ENCODE assay signal across 9 cellular contexts in the genomic region with DNA sequence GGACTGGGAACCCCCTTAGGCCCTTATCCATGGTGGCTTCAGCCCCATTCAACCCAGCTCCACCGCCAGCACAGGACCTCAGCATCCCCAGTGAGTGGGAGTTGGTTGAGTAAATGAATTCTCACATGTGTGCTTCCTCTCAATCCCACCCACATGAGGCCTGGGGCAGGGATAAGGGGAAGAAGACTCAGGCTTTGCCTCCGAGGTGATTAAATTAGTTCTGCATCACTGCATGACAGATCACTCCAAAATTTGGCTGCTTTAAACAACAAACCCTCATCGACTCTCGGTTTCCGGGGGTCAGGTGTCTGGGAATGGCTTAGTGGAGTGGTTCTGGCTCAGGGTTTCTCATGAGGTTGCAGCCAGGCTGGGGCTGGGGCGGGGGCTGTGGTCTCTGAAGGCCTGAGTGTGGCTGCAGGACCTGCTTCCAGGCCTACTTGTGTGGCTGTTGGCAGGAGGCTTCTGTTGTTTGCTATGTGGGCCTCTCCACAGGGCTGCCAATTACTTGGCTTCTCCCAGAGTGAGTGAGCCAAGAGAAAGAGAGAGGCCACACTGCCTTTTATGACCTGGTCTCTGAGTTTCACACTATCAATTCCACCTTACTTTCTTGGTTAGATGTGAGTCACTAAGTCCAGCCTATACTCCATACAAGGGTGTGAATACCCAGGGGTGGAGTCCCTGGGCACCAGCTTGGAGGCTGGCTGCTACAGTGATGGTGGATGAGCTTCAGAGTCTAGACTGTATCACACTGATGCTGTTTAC. TPM values are rescaled to one million over a fixed set of nuclear protein-coding genes. Genes with fewer than 3 reads are reported as not detected.
DNase-seq lines count a peak whose midpoint lies in the region; ATAC-seq and TF ChIP-seq lines count a peak whose summit lies in the region.
"Had no signal": no experiment of that assay in that cellular context is flagged by ENCODE, and none has a peak within 500 bp of the region (broad histone marks: within the 10 kb centered on the region; RNA-seq: fewer than 3 reads in every experiment).

No MANE protein-coding gene starts in this region.

- H3K27ac ChIP-seq in CD4-positive, alpha-beta T cell (ENCODE audit: low read depth, low read length) = no peak overlapping the region
- H3K27ac ChIP-seq: pancreas had no signal

- H3K4me3 Mint-ChIP-seq in stimulated activated memory B cell treated with anti-CD40 and anti-IgM and Interleukin-4, amounts not matched to agents 10 μg/mL and 1 μg/mL and 100 μg/mL, for 72 hours = no peak overlapping the region
- H3K4me3 Mint-ChIP-seq in CD4-positive, alpha-beta T cell = no peak overlapping the region

- no peak overlapping the region for H3K27ac Mint-ChIP-seq in stimulated activated memory B cell treated with anti-CD40 and anti-IgM and Interleukin-4, amounts not matched to agents 10 μg/mL and 1 μg/mL and 100 μg/mL, for 72 hours
- no peak overlapping the region for H3K27ac Mint-ChIP-seq in CD4-positive, alpha-beta T cell

- POLR2A ChIA-PET in CD4-positive, alpha-beta T cell (lab: Charles Lee) = no interaction called here

- DNase-seq in activated CD4-positive, CD25-positive, alpha-beta regulatory T cell treated with anti-CD3 and anti-CD28 coated beads, Interleukin-2, amount 50 U/mL, for 72 hours = peak; percentile 17
- no peak for DNase-seq in activated CD4-positive, CD25-positive, alpha-beta regulatory T cell (lab: John Stamatoyannopoulos, UW)
- DNase-seq in NCI-H510A (lab: John Stamatoyannopoulos, UW) = peak; percentile 19
- peak; percentile 54 for DNase-seq in left ventricle myocardium superior
- no peak for DNase-seq in HUDEP-2 (lab: John Stamatoyannopoulos, UW; ENCODE audit: unreplicated experiment in 76 of 76)
- no peak for DNase-seq in HuH-7 (ENCODE audit: low spot score)
- DNase-seq in CD4-positive, alpha-beta T cell = no peak
- DNase-seq: pancreas had no signal

- no peaks in the 10 kb centered on the region for H3K27me3 ChIP-seq in CD4-positive, alpha-beta T cell (ENCODE audit: control insufficient read depth, insufficient read depth, low read length)
- H3K27me3 ChIP-seq: pancreas had no signal

- H3K9me3 ChIP-seq in CD4-positive, alpha-beta T cell (ENCODE audit: control insufficient read depth, low read length) = no peaks in the 10 kb centered on the region
- H3K9me3 ChIP-seq: pancreas had no signal

- peak; percentile 88 for ATAC-seq in left ventricle myocardium superior
- ATAC-seq in stimulated activated memory B cell treated with anti-CD40 and anti-IgM and Interleukin-4, amounts not matched to agents 10 μg/mL and 1 μg/mL and 100 μg/mL, for 72 hours = peak; percentile 41
- no peak for ATAC-seq in CD4-positive, alpha-beta T cell (ENCODE audit: poor library complexity)

- H3K36me3 Mint-ChIP-seq in stimulated activated memory B cell treated with anti-CD40 and anti-IgM and Interleukin-4, amounts not matched to agents 10 μg/mL and 1 μg/mL and 100 μg/mL, for 72 hours = no peaks in the 10 kb centered on the region
- H3K36me3 Mint-ChIP-seq in CD4-positive, alpha-beta T cell (ENCODE audit: low read depth) = no peaks in the 10 kb centered on the region

- H3K9me3 Mint-ChIP-seq in stimulated activated memory B cell treated with anti-CD40 and anti-IgM and Interleukin-4, amounts not matched to agents 10 μg/mL and 1 μg/mL and 100 μg/mL, for 72 hours = no peaks in the 10 kb centered on the region
- no peaks in the 10 kb centered on the region for H3K9me3 Mint-ChIP-seq in CD4-positive, alpha-beta T cell

- intact Hi-C loops in left ventricle myocardium superior (cut with micrococcal nuclease) = no loop called here
- intact Hi-C loops in CD4-positive, alpha-beta T cell (cut with DNase I, micrococcal nuclease) = no loop called here

- no peaks in the 10 kb centered on the region for H3K4me1 Mint-ChIP-seq in stimulated activated memory B cell treated with anti-CD40 and anti-IgM and Interleukin-4, amounts not matched to agents 10 μg/mL and 1 μg/mL and 100 μg/mL, for 72 hours
- no peaks in the 10 kb centered on the region for H3K4me1 Mint-ChIP-seq in CD4-positive, alpha-beta T cell (ENCODE audit: low read depth)

- no peak for TF ChIP-seq CTCF in CD4-positive, alpha-beta T cell (IDR thresholded peaks at IDR 0.05)

- peaks cover 36% of the 10 kb centered on the region for H3K27me3 Mint-ChIP-seq in stimulated activated memory B cell treated with anti-CD40 and anti-IgM and Interleukin-4, amounts not matched to agents 10 μg/mL and 1 μg/mL and 100 μg/mL, for 72 hours
- peaks cover 8% of the 10 kb centered on the region for H3K27me3 Mint-ChIP-seq in CD4-positive, alpha-beta T cell

- CTCF ChIA-PET in CD4-positive, alpha-beta T cell (lab: Charles Lee) = no interaction called here

RNA-seq across cellular contexts. Expression of gene MOGAT2, which starts 15.9 kb away (rescaled TPM):
- total RNA-seq in left ventricle myocardium superior = 0.17 TPM
- total RNA-seq in CD4-positive, alpha-beta T cell = not detected

RNA-seq across cellular contexts. Expression of gene DGAT2, which starts 35.1 kb away (rescaled TPM):
- 18.3 TPM for total RNA-seq in left ventricle myocardium superior
- under 1 TPM; 0.19 to 0.25 TPM for total RNA-seq in CD4-positive, alpha-beta T cell

Comparison
In these comparisons a context has a peak if more than half of its experiments do, and no peak if none do; other contexts are left out.
1. DNase-seq: peak in activated CD4-positive, CD25-positive, alpha-beta regulatory T cell treated with anti-CD3 and anti-CD28 coated beads, Interleukin-2, amount 50 U/mL, for 72 hours (single experiment), NCI-H510A (single experiment) and left ventricle myocardium superior (single experiment); none in activated CD4-positive, CD25-positive, alpha-beta regulatory T cell (0 of 4), HUDEP-2 (0 of 76), HuH-7 (single experiment) and CD4-positive, alpha-beta T cell (0 of 10).
2. RNA of gene DGAT2, which starts 35.1 kb away (total RNA-seq): 18.3 TPM in left ventricle myocardium superior (single experiment); 0.19 to 0.25 TPM in CD4-positive, alpha-beta T cell; every median in the first group is over 10 times any median in the second.